Comparison of ENCODE assay signal across 12 cellular contexts in genomic region chr1:224447251-224447650, GRCh38. TPM values are rescaled to one million over a fixed set of nuclear protein-coding genes. Genes with fewer than 3 reads are reported as not detected.
DNase-seq lines count a peak whose midpoint lies in the region; ATAC-seq, FAIRE-seq and TF ChIP-seq lines count a peak whose summit lies in the region.
"Had no signal": no experiment of that assay in that cellular context is flagged by ENCODE, and none has a peak within 500 bp of the region (broad histone marks: within the 10 kb centered on the region; RNA-seq: fewer than 3 reads in every experiment).

No MANE protein-coding gene starts in this region.

- H3K79me2 ChIP-seq in HepG2 (ENCODE audit: insufficient read depth, low read length) = no peaks in the 10 kb centered on the region

- peak; percentile 43 for DNase-seq in A673 (ENCODE audit: low spot score)
- no peak for DNase-seq in RWPE2 (ENCODE audit: low spot score)
- DNase-seq in lung microvascular endothelial cell (ENCODE audit: low read depth in 2 of 2) = peak; percentile 76 to 87
- no peak for DNase-seq in HepG2 (ENCODE audit: low spot score)
- DNase-seq in SHP77 treated with DMSO at 0.1 percent for 48 hours (lab: John Stamatoyannopoulos, UW) = no peak
- no peak for DNase-seq in NCI-H1417 treated with DMSO at 0.1 percent for 48 hours (lab: John Stamatoyannopoulos, UW)
- no peak for DNase-seq in sigmoid colon
- DNase-seq: NCI-H2227 treated with DMSO at 0.1 percent for 48 hours had no signal

- H3K27ac ChIP-seq in A673 (ENCODE audit: low read depth, low read length, poor library complexity, severe bottlenecking) (no peak overlapping the region), RWPE2 (ENCODE audit: poor library complexity, severe bottlenecking) (no peak overlapping the region), HepG2 (ENCODE audit: extremely low read length, insufficient read depth, low read length) (no peak overlapping the region), sigmoid colon (no peak overlapping the region)
- H3K27ac ChIP-seq: KMS-11 had no signal

- H3K27me3 ChIP-seq in A673 (replicated peaks; ENCODE audit: insufficient read depth, low read depth, low read length, poor library complexity) (no peaks in the 10 kb centered on the region), RWPE2 (ENCODE audit: insufficient read depth, poor library complexity, severe bottlenecking) (no peaks in the 10 kb centered on the region), HepG2 (ENCODE audit: control insufficient read depth in 1 of 2, insufficient read depth in 2 of 2, low read length in 2 of 2) (no peaks in the 10 kb centered on the region), sigmoid colon (no peaks in the 10 kb centered on the region)

- 95% methylated on average over 2 of the region's 2 CpGs for WGBS in HepG2 (ENCODE audit: low lambda C conversion rate)
- 83 to 86% methylated on average over 2 of the region's 2 CpGs for WGBS in sigmoid colon, 2 donors

- no peak for FAIRE-seq in HepG2 (lab: Jason Lieb, UNC)
- FAIRE-seq: islet of Langerhans had no signal

- POLR2A ChIA-PET in A673 (lab: Charles Lee; ENCODE audit: low non-redundant PET) (no interaction called here), HepG2 (lab: Yijun Ruan, JAX) (no interaction called here)

- TF ChIP-seq CTCF in A673 (conservative IDR thresholded peaks at IDR 0.05; ENCODE audit: low read depth, low read length) (no peak), RWPE2 (IDR thresholded peaks at IDR 0.05; ENCODE audit: poor library complexity, severe bottlenecking) (no peak), HepG2 (CRISPR knock-in tag; IDR thresholded peaks at IDR 0.05) (no peak), sigmoid colon (IDR thresholded peaks at IDR 0.05) (no peak)

- H3K4me1 ChIP-seq in A673 (ENCODE audit: insufficient read depth, low read length, poor library complexity, severe bottlenecking) = peaks cover 5% of the 10 kb centered on the region
- H3K4me1 ChIP-seq in RWPE2 (ENCODE audit: insufficient read depth, poor library complexity, severe bottlenecking) = no peaks in the 10 kb centered on the region
- no peaks in the 10 kb centered on the region for H3K4me1 ChIP-seq in HepG2 (ENCODE audit: insufficient read depth, low read length)
- H3K4me1 ChIP-seq in sigmoid colon = peaks cover 0 to 16% (median 6%) of the 10 kb centered on the region in 4 donors

- H3K9me3 ChIP-seq in A673 (ENCODE audit: low read depth, low read length, poor library complexity, severe bottlenecking) = no peaks in the 10 kb centered on the region
- no peaks in the 10 kb centered on the region for H3K9me3 ChIP-seq in RWPE2 (ENCODE audit: severe bottlenecking)
- H3K9me3 ChIP-seq in HepG2 (ENCODE audit: low read length) = no peaks in the 10 kb centered on the region
- no peaks in the 10 kb centered on the region for H3K9me3 ChIP-seq in sigmoid colon

- in situ Hi-C loops in HepG2 (cut with HindIII; ENCODE audit: extremely low pct_ligation_motif_present, low pct_unique_long_range_greater_than_20kb) = no loop called here

- no peak overlapping the region for H2AFZ ChIP-seq in HepG2 (ENCODE audit: low read length)

- no peaks in the 10 kb centered on the region for H3K36me3 ChIP-seq in A673 (ENCODE audit: insufficient read depth, low read length, poor library complexity, severe bottlenecking)
- H3K36me3 ChIP-seq in RWPE2 (ENCODE audit: low read depth) = no peaks in the 10 kb centered on the region
- H3K36me3 ChIP-seq in HepG2 (replicated peaks in 1 of 2; ENCODE audit: control insufficient read depth in 1 of 2, insufficient read depth in 2 of 2, low read length in 2 of 2) = no peaks in the 10 kb centered on the region
- peaks cover 0 to 9% (median 2%) of the 10 kb centered on the region in 4 donors for H3K36me3 ChIP-seq in sigmoid colon

- TF ChIP-seq POLR2A in HepG2 (IDR thresholded peaks at IDR 0.05; ENCODE audit: insufficient read depth in 1 of 2, low read depth in 2 of 2, low read length in 2 of 2) = no peak
- no peak for TF ChIP-seq POLR2A in sigmoid colon (IDR thresholded peaks at IDR 0.05)

- TF ChIP-seq RAD21 in HepG2 (CRISPR knock-in tag; IDR thresholded peaks at IDR 0.05) = no peak

- no peak for TF ChIP-seq EP300 in HepG2 (IDR thresholded peaks at IDR 0.05; ENCODE audit: low read depth in 2 of 2, low read length in 2 of 2)
- TF ChIP-seq EP300 in HepG2 (CRISPR knock-in tag; IDR thresholded peaks at IDR 0.05; ENCODE audit: borderline replicate concordance) = no peak
- TF ChIP-seq EP300 in sigmoid colon (IDR thresholded peaks at IDR 0.05) = no peak

- H3K4me2 ChIP-seq in HepG2 (ENCODE audit: low read depth, low read length) = no peak overlapping the region
- H3K4me2 ChIP-seq: KMS-11 had no signal

- ATAC-seq in RWPE2 (ENCODE audit: low read depth) = peak; percentile 76
- ATAC-seq in esophagus mucosa = peak; percentile 89
- no peak for ATAC-seq in HepG2
- ATAC-seq: activated T-helper 17 cell treated with anti-CD3 and anti-CD28 coated beads, Interleukin-2, amount 50 U/mL, for 72 hours had no signal

- CTCF ChIA-PET in A673 (lab: Charles Lee) (no interaction called here), HepG2 (lab: Yijun Ruan, JAX; ENCODE audit: low intra/inter-chr PET ratio, low total read pairs) (no interaction called here)

- no peaks in the 10 kb centered on the region for H4K20me1 ChIP-seq in HepG2 (ENCODE audit: insufficient read depth, low read length)

- intact Hi-C loops in A673 (cut with micrococcal nuclease; ENCODE audit: unreplicated experiment) = no loop called here
- intact Hi-C loops in HepG2 (cut with micrococcal nuclease; ENCODE audit: unreplicated experiment) = no loop called here
- intact Hi-C loops in sigmoid colon (cut with DNase I) = no loop called here

- no peak overlapping the region for H3K9ac ChIP-seq in HepG2 (ENCODE audit: insufficient read depth, low read depth, low read length)
- H3K9ac ChIP-seq: KMS-11 had no signal

- H3K4me3 ChIP-seq in A673 (ENCODE audit: low read depth, low read length, poor library complexity, severe bottlenecking) = no peak overlapping the region
- H3K4me3 ChIP-seq in RWPE2 (ENCODE audit: severe bottlenecking) = no peak overlapping the region
- no peak overlapping the region for H3K4me3 ChIP-seq in HepG2 (replicated peaks in 1 of 3; ENCODE audit: insufficient read depth in 1 of 3, low read depth in 2 of 3, low read length in 3 of 3)
- H3K4me3 ChIP-seq in sigmoid colon = no peak overlapping the region

- no TSS peak for BruUV-seq in A673 (replicated peaks; lab: Mats Ljungman, UMichigan)
- BruUV-seq in HepG2 (replicated peaks; lab: Mats Ljungman, UMichigan) = no TSS peak

TF ChIP-seq in HepG2, 621 proteins besides CTCF, POLR2A, EP300 and RAD21:
- no peak for TF ChIP-seq KDM1A (CRISPR knock-in tag; IDR thresholded peaks at IDR 0.05)
TF ChIP-seq in HepG2: peak in this region for 0.

RNA-seq across cellular contexts. Expression of gene WDR26, which starts 12.7 kb away (rescaled TPM):
- total RNA-seq in A673 (2021) (73.5 TPM in 2 replicates), esophagus mucosa (52.9 TPM), lung microvascular endothelial cell (51.4 and 61.7 TPM in 2 replicates), HepG2 (2016; rRNA removed; fragmentation: Illumina TruSeq; extraction: Trizol) (13.2 and 24.6 TPM in 2 replicates), sigmoid colon (100 to 1,000 TPM in 1 of 4 donors, 10 to 100 TPM in 3; 63.3 to 105 (median 66.6) TPM)
- 2.7 and 3.3 TPM in 2 replicates for total RNA-seq in HepG2 (2016; cell fraction: cytosol; rRNA removed; fragmentation: Illumina TruSeq; extraction: Trizol; ENCODE audit: low read depth)
- total RNA-seq in HepG2 (2016; cell fraction: insoluble cytoplasmic fraction; rRNA removed; fragmentation: Illumina TruSeq; extraction: Trizol) = 13.3 and 24.2 TPM in 2 replicates
- total RNA-seq in HepG2 (2016; cell fraction: membrane; rRNA removed; fragmentation: Illumina TruSeq; extraction: Trizol) = 12.5 and 15.1 TPM in 2 replicates
- total RNA-seq in HepG2 (2016; cell fraction: nucleus; rRNA removed; fragmentation: Illumina TruSeq; extraction: Trizol) = 32.3 and 36.8 TPM in 2 replicates
- polyA plus RNA-seq in HepG2 (2011; rRNA removed) (23.3 and 23.7 TPM in 2 replicates), sigmoid colon (10 to 100 TPM; 27.6 to 30.7 (median 28.8) TPM)
- 8.6 and 13.7 TPM in 2 replicates for polyA plus RNA-seq in HepG2 (2011; cell fraction: cytosol; rRNA removed)
- 39.3 and 44.1 TPM in 2 replicates for polyA plus RNA-seq in HepG2 (2011; cell fraction: nucleus; rRNA removed)
- 39.2 and 40.9 TPM in 2 replicates for polyA plus RNA-seq in HepG2 (2012)
- polyA plus RNA-seq in HepG2 (2016; cell fraction: cytosol; fragmentation: Illumina TruSeq; extraction: Trizol; ENCODE audit: low read depth) = 1.7 and 1.9 TPM in 2 replicates
- 30.4 and 32.4 TPM in 2 replicates for polyA plus RNA-seq in HepG2 (2016; cell fraction: insoluble cytoplasmic fraction; fragmentation: Illumina TruSeq; extraction: Trizol; ENCODE audit: low read depth)
- 7.1 and 8.8 TPM in 2 replicates for polyA plus RNA-seq in HepG2 (2016; cell fraction: membrane; fragmentation: Illumina TruSeq; extraction: Trizol; ENCODE audit: low read depth)
- polyA plus RNA-seq in HepG2 (2016; cell fraction: nucleus; fragmentation: Illumina TruSeq; extraction: Trizol; ENCODE audit: insufficient read depth, low read depth) = 48.4 and 49.1 TPM in 2 replicates
- 29.3 and 32.7 TPM in 2 replicates for polyA minus RNA-seq in HepG2 (2011; rRNA and poly(A)+ RNA removed; ENCODE audit: low replicate concordance)
- 44.8 and 53.5 TPM in 2 replicates for polyA minus RNA-seq in HepG2 (2011; cell fraction: cytosol; rRNA and poly(A)+ RNA removed)
- polyA minus RNA-seq in HepG2 (2011; cell fraction: nucleus; rRNA and poly(A)+ RNA removed) = 117 and 134 TPM in 2 replicates

Comparison
In these comparisons a context has a peak if more than half of its experiments do, and no peak if none do; other contexts are left out.
1. DNase-seq: peak in A673 (single experiment) and lung microvascular endothelial cell (2 of 2); none in RWPE2 (single experiment), HepG2 (single experiment), SHP77 treated with DMSO at 0.1 percent for 48 hours (single experiment), NCI-H1417 treated with DMSO at 0.1 percent for 48 hours (single experiment) and sigmoid colon (single experiment).